ENCODE assay signal across 1 cellular context in genomic region chr17:17285951-17286350, GRCh38.
TF ChIP-seq lines count a peak whose summit lies in the region.

No MANE protein-coding gene starts in this region.

TF ChIP-seq in HepG2, 621 proteins besides CTCF, POLR2A, EP300 and RAD21:
- TF ChIP-seq ZNF264 (CRISPR knock-in tag; IDR thresholded peaks at IDR 0.05) (no peak), ISX (CRISPR knock-in tag; conservative IDR thresholded peaks at IDR 0.05) (no peak), MTA3 (CRISPR knock-in tag; IDR thresholded peaks at IDR 0.05) (no peak), MAFK (conservative IDR thresholded peaks at IDR 0.05 in 1 of 2, IDR thresholded peaks at IDR 0.05 in 1 of 2; ENCODE audit: low read length in 2 of 2) (no peak), HNF1B (CRISPR knock-in tag; IDR thresholded peaks at IDR 0.05) (no peak), STAT6 (CRISPR knock-in tag; IDR thresholded peaks at IDR 0.05; ENCODE audit: borderline replicate concordance) (no peak), PTBP1 (IDR thresholded peaks at IDR 0.05; ENCODE audit: low read depth, low read length, poor library complexity, severe bottlenecking) (no peak), ZMYM3 (CRISPR knock-in tag; IDR thresholded peaks at IDR 0.05) (no peak), ZNF275 (CRISPR knock-in tag; IDR thresholded peaks at IDR 0.05; ENCODE audit: borderline replicate concordance) (no peak), CSRNP2 (CRISPR knock-in tag; conservative IDR thresholded peaks at IDR 0.05; ENCODE audit: low read depth) (no peak), MBD4 (IDR thresholded peaks at IDR 0.05; ENCODE audit: borderline replicate concordance, low read length) (no peak), SALL1 (CRISPR knock-in tag; IDR thresholded peaks at IDR 0.05) (no peak), CREBL2 (CRISPR knock-in tag; IDR thresholded peaks at IDR 0.05; ENCODE audit: borderline replicate concordance) (no peak), RFXANK (CRISPR knock-in tag; IDR thresholded peaks at IDR 0.05) (no peak), ZNF75D (CRISPR knock-in tag; IDR thresholded peaks at IDR 0.05; ENCODE audit: borderline replicate concordance) (no peak), ZNF678 (CRISPR knock-in tag; IDR thresholded peaks at IDR 0.05) (no peak), TEAD3 (CRISPR knock-in tag; optimal IDR thresholded peaks at IDR 0.05; ENCODE audit: borderline replicate concordance) (no peak), NFE2L1 (CRISPR knock-in tag; IDR thresholded peaks at IDR 0.05; ENCODE audit: borderline replicate concordance) (no peak)
- TF ChIP-seq, protein P1, sequence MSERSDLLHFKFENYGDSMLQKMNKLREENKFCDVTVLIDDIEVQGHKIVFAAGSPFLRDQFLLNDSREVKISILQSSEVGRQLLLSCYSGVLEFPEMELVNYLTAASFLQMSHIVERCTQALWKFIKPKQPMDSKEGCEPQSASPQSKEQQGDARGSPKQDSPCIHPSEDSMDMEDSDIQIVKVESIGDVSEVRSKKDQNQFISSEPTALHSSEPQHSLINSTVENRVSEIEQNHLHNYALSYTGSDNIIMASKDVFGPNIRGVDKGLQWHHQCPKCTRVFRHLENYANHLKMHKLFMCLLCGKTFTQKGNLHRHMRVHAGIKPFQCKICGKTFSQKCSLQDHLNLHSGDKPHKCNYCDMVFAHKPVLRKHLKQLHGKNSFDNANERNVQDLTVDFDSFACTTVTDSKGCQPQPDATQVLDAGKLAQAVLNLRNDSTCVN (CRISPR knock-in tag; IDR thresholded peaks at IDR 0.05; ENCODE audit: borderline replicate concordance) = no peak
